18 cellular contexts compared by ENCODE assay signal in genomic region chr2:64999754-65000153, GRCh38.
"Had no signal": no experiment of that assay in that cellular context is flagged by ENCODE, and none has a peak within 500 bp of the region (broad histone marks: within the 10 kb centered on the region; RNA-seq: fewer than 3 reads in every experiment).

No MANE protein-coding gene starts in this region.

- H3K4me3 Mint-ChIP-seq: naive thymus-derived CD8-positive, alpha-beta T cell had no signal

- H3K27ac ChIP-seq: colonic mucosa, neutrophil had no signal

- ATAC-seq: heart left ventricle; left colon; mucosa of descending colon; naive thymus-derived CD8-positive, alpha-beta T cell; right cardiac atrium had no signal

- H3K9me3 ChIP-seq: colonic mucosa, heart left ventricle, mucosa of descending colon, neutrophil, stomach, thoracic aorta had no signal

- H3K27ac Mint-ChIP-seq: naive thymus-derived CD8-positive, alpha-beta T cell had no signal

- H3K4me1 Mint-ChIP-seq: naive thymus-derived CD8-positive, alpha-beta T cell had no signal

- DNase-seq: colonic mucosa; dermis blood vessel endothelial cell; foreskin melanocyte; heart left ventricle; hippocampal formation; left colon; mucosa of descending colon; naive thymus-derived CD8-positive, alpha-beta T cell; posterior cingulate gyrus; right cardiac atrium; small intestine; stimulated activated CD4-positive, alpha-beta T cell treated with anti-CD3 and anti-CD28 coated beads, Interleukin-12 subunit alpha, Interleukin-12 subunit beta, amount 100 ng/mL, for 4 hours; stimulated activated naive CD4-positive, alpha-beta T cell; stomach; substantia nigra; trophoblast cell had no signal

- H3K27me3 ChIP-seq: colonic mucosa, heart left ventricle, neutrophil, stomach had no signal

- FAIRE-seq: small intestine had no signal

- H3K36me3 ChIP-seq: colonic mucosa, neutrophil, thoracic aorta had no signal

- H3K9me3 Mint-ChIP-seq: naive thymus-derived CD8-positive, alpha-beta T cell had no signal

- H3K27me3 Mint-ChIP-seq: naive thymus-derived CD8-positive, alpha-beta T cell had no signal

- H3K4me1 ChIP-seq: colonic mucosa had no signal

- H3K4me3 ChIP-seq: colonic mucosa, mucosa of descending colon, stomach, thoracic aorta had no signal
